In the genomic region with DNA sequence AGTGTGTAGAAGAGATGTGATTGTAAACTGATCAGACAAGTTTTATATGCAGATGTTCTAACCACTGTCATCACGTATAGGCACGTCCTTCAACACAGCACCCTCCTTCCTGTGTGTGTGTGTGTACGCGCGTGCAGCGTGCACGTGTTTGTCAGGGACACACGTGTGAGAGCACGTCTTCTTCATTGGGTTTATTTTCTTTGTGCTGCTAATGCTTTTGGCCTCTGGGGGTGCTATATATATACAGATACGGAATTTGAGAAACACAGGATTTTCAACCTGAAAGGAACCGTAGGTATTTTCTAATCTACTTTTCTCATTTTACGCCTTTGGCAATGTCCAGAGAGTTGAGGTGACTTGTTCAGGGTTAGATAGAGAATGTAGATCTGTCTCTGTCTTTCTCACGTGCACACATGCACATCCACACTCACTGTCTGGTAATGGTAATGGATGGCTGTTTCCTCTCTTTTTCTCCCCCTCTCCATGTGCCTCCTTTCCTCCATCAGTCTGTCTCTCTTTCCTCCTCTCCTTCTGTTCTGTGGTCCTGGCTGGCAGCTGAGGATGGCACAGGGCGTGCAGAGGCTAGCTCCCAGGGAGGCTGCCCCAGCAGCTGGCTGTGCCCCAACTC, we compare ENCODE assay signal across 8 cellular contexts. TPM values are rescaled to one million over a fixed set of nuclear protein-coding genes. Genes with fewer than 3 reads are reported as not detected.
DNase-seq lines count a peak whose midpoint lies in the region; ATAC-seq, FAIRE-seq and TF ChIP-seq lines count a peak whose summit lies in the region.

No MANE protein-coding gene starts in this region.

- no peak for TF ChIP-seq EP300 in K562 (IDR thresholded peaks at IDR 0.05; ENCODE audit: low read length)

- TF ChIP-seq POLR2A in K562 (conservative IDR thresholded peaks at IDR 0.05), result no peak

- no peaks in the 10 kb centered on the region for H3K9me1 ChIP-seq in K562 (ENCODE audit: control insufficient read depth, insufficient read depth, low read length)

- H3K4me1 ChIP-seq in BE2C (peaks cover 8% of the 10 kb centered on the region), K562 (replicated peaks in 1 of 2; ENCODE audit: control insufficient read depth in 2 of 2, insufficient read depth in 2 of 2, low read length in 2 of 2) (no peaks in the 10 kb centered on the region)

- ATAC-seq in GM18867 (IDR thresholded peaks at IDR 0.05; ENCODE audit: unreplicated experiment), result peak; percentile 86
- ATAC-seq in K562, result peak; percentile 79

- H3K27me3 ChIP-seq in BE2C (no peaks in the 10 kb centered on the region), K562 (ENCODE audit: control insufficient read depth in 2 of 2, insufficient read depth in 2 of 2, low read length in 2 of 2) (no peaks in the 10 kb centered on the region)

- no peak overlapping the region for H3K9ac ChIP-seq in K562 (ENCODE audit: insufficient read depth in 1 of 2, low read depth in 2 of 2, low read length in 2 of 2)

- intact Hi-C loops in K562 (cut with micrococcal nuclease), result no loop called here

- in situ Hi-C loops in K562 (cut with MboI), result no loop called here

- 0% methylated on average over 13 of the region's 14 CpGs for WGBS in K562 (ENCODE audit: insufficient coverage, low coverage, missing lambda C conversion rate)

- CTCF ChIA-PET in K562 (lab: Yijun Ruan, JAX; ENCODE audit: low intra/inter-chr PET ratio), result no interaction called here

- peak; percentile 26 for DNase-seq in BE2C
- peak; percentile 6 to 62 for DNase-seq in Kasumi-1 (lab: John Stamatoyannopoulos, UW)
- DNase-seq in K562 (ENCODE audit: extremely low read depth in 1 of 4, low spot score in 3 of 4), result peak; percentile 27 to 57 (median 42)
- peak; percentile 37 for DNase-seq in mucosa of gallbladder (ENCODE audit: low spot score)
- DNase-seq in HuH-7.5 (ENCODE audit: low spot score), result no peak
- no peak for DNase-seq in stimulated activated CD4-positive, alpha-beta T cell treated with anti-CD3 and anti-CD28 coated beads, Interleukin-2, amount 100 ng/mL, for 24 hours
- no peak for DNase-seq in NCI-H1930 (lab: John Stamatoyannopoulos, UW)

- no peaks in the 10 kb centered on the region for H3K79me2 ChIP-seq in K562 (ENCODE audit: control insufficient read depth, insufficient read depth, low read length)

- TF ChIP-seq RAD21 in K562 (CRISPR knock-in tag; conservative IDR thresholded peaks at IDR 0.05 in 1 of 2, IDR thresholded peaks at IDR 0.05 in 1 of 2), result no peak

- no peaks in the 10 kb centered on the region for H4K20me1 ChIP-seq in K562 (replicated peaks; ENCODE audit: control insufficient read depth, insufficient read depth, low read length)

- H3K9me3 ChIP-seq in BE2C, result no peaks in the 10 kb centered on the region
- H3K9me3 ChIP-seq in K562 (replicated peaks; ENCODE audit: control insufficient read depth, insufficient read depth, low read depth, low read length), result no peaks in the 10 kb centered on the region

- H2AFZ ChIP-seq in K562 (ENCODE audit: low read depth, low read length), result 0 out of 2 replicates have a peak overlapping the region, but pooled peaks have one; percentile 36

- no peaks in the 10 kb centered on the region for H3K36me3 ChIP-seq in BE2C
- no peaks in the 10 kb centered on the region for H3K36me3 ChIP-seq in K562 (ENCODE audit: control insufficient read depth, insufficient read depth, low read length)

- H3K4me3 ChIP-seq in BE2C (ENCODE audit: low read depth, low read length), result no peak overlapping the region
- no peak overlapping the region for H3K4me3 ChIP-seq in K562

- no peak overlapping the region for H3K27ac ChIP-seq in K562 (ENCODE audit: extremely low read depth, low read depth, low read length)

- no peak overlapping the region for H3K4me2 ChIP-seq in K562 (ENCODE audit: insufficient read depth, low read length)

- POLR2A ChIA-PET in K562 (lab: Yijun Ruan, JAX), result no interaction called here

- TF ChIP-seq CTCF in BE2C (IDR thresholded peaks at IDR 0.05; ENCODE audit: low read depth, low read length) (peak; percentile 49), K562 (IDR thresholded peaks at IDR 0.05 in 2 of 3, conservative IDR thresholded peaks at IDR 0.05 in 1 of 3; ENCODE audit: insufficient read depth in 2 of 3, low read depth in 1 of 3, low read length in 3 of 3) (peak in 2 of 3 experiments; percentile 37 to 55; a peak in 3 of 6 replicates)

- BruUV-seq in K562 (replicated peaks; lab: Mats Ljungman, UMichigan), result no TSS peak

- FAIRE-seq in K562 (lab: Jason Lieb, UNC), result no peak

TF ChIP-seq in K562, 482 proteins besides CTCF, POLR2A, EP300 and RAD21:
- TF ChIP-seq SMAD4 (CRISPR knock-in tag; conservative IDR thresholded peaks at IDR 0.05), result no peak
- no peak for TF ChIP-seq ZNF436 (CRISPR knock-in tag; IDR thresholded peaks at IDR 0.05)
- TF ChIP-seq, protein P1, sequence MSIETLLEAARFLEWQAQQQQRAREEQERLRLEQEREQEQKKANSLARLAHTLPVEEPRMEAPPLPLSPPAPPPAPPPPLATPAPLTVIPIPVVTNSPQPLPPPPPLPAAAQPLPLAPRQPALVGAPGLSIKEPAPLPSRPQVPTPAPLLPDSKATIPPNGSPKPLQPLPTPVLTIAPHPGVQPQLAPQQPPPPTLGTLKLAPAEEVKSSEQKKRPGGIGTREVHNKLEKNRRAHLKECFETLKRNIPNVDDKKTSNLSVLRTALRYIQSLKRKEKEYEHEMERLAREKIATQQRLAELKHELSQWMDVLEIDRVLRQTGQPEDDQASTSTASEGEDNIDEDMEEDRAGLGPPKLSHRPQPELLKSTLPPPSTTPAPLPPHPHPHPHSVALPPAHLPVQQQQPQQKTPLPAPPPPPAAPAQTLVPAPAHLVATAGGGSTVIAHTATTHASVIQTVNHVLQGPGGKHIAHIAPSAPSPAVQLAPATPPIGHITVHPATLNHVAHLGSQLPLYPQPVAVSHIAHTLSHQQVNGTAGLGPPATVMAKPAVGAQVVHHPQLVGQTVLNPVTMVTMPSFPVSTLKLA (conservative IDR thresholded peaks at IDR 0.05), result peak; percentile 26 to 52; a peak in 1 of 4 replicates
- TF ChIP-seq ETV6 (IDR thresholded peaks at IDR 0.05; ENCODE audit: borderline replicate concordance in 1 of 2, low read depth in 2 of 2, low read length in 1 of 2), result no peak
- TF ChIP-seq ETV6 (CRISPR knock-in tag; IDR thresholded peaks at IDR 0.05; ENCODE audit: borderline replicate concordance), result no peak
- TF ChIP-seq, protein P2, sequence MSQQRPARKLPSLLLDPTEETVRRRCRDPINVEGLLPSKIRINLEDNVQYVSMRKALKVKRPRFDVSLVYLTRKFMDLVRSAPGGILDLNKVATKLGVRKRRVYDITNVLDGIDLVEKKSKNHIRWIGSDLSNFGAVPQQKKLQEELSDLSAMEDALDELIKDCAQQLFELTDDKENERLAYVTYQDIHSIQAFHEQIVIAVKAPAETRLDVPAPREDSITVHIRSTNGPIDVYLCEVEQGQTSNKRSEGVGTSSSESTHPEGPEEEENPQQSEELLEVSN (IDR thresholded peaks at IDR 0.05; ENCODE audit: borderline replicate concordance in 1 of 2, extremely low read depth in 1 of 2, insufficient read depth in 1 of 2, insufficient read length in 1 of 2, low read depth in 1 of 2, low read length in 1 of 2, poor library complexity in 1 of 2, severe bottlenecking in 1 of 2), result peak in 1 of 2 experiments; percentile 30
- peak; percentile 85 for TF ChIP-seq BHLHE40 (IDR thresholded peaks at IDR 0.05; ENCODE audit: low read length)
- no peak for TF ChIP-seq XRCC4 (IDR thresholded peaks at IDR 0.05; ENCODE audit: extremely low read depth, insufficient read depth, insufficient read length)

RNA-seq across cellular contexts. Expression of a gene that starts 13.4 kb away (rescaled TPM):
- 29.2 TPM for polyA plus RNA-seq in BE2C (2012; ENCODE audit: insufficient read depth, insufficient read length, low read depth)
- total RNA-seq in K562 (2011; cell fraction: chromatin; rRNA removed; ENCODE audit: low replicate concordance), result not detected in 2 replicates
- total RNA-seq in K562 (2011; cell fraction: nucleolus; rRNA removed), result not detected in 2 replicates
- total RNA-seq in K562 (2011; cell fraction: nucleoplasm; rRNA removed), result not detected in 2 replicates
- total RNA-seq in K562 (2014; rRNA removed) (0.05 TPM in 1 of 2 replicates, not detected in the other), K562 (2014; rRNA removed; fragmentation: Illumina TruSeq; extraction: Trizol) (not detected in 2 replicates), K562 (2015; rRNA removed; fragmentation: Illumina TruSeq; extraction: Trizol) (not detected in 2 replicates), K562 (2021) (0.24 TPM in 1 of 2 replicates, not detected in the other), mucosa of gallbladder (3.8 TPM)
- polyA plus RNA-seq in K562 (2011; rRNA removed) (0.06 TPM in 1 of 2 replicates, not detected in the other), K562 (2014; fragmentation: Illumina TruSeq; extraction: Trizol) (0.08 and 0.09 TPM in 2 replicates), K562 (2014; fragmentation: Nextera tagmentation; extraction: Ambion mirVana) (under 1 TPM in 1 of 2 experiments, not detected in 1; 0.04 TPM), K562 (2014; rRNA removed) (0.15 and 0.19 TPM in 2 replicates)
- not detected in 2 replicates for polyA plus RNA-seq in K562 (2011; cell fraction: cytosol; rRNA removed)
- 0.10 TPM in 1 of 2 replicates, not detected in the other for polyA plus RNA-seq in K562 (2011; cell fraction: nucleus; rRNA removed)
- polyA plus RNA-seq in K562 (2012), result 0.09 and 0.47 TPM in 2 replicates
- not detected in 2 replicates for polyA minus RNA-seq in K562 (2011; rRNA and poly(A)+ RNA removed)
- polyA minus RNA-seq in K562 (2011; cell fraction: cytosol; rRNA and poly(A)+ RNA removed), result not detected in 2 replicates
- polyA minus RNA-seq in K562 (2011; cell fraction: nucleus; rRNA and poly(A)+ RNA removed), result not detected in 2 replicates

Comparison
In these comparisons a context has a peak if more than half of its experiments do, and no peak if none do; other contexts are left out.
1. DNase-seq: peak in BE2C (single experiment), Kasumi-1 (2 of 2), K562 (4 of 4) and mucosa of gallbladder (single experiment); none in HuH-7.5 (single experiment), stimulated activated CD4-positive, alpha-beta T cell treated with anti-CD3 and anti-CD28 coated beads, Interleukin-2, amount 100 ng/mL, for 24 hours (0 of 2) and NCI-H1930 (0 of 2).